8 cellular contexts compared by ENCODE assay signal in genomic region chr1:9687120-9687875, GRCh38. TPM values are rescaled to one million over a fixed set of nuclear protein-coding genes. Genes with fewer than 3 reads are reported as not detected.
A peak's percentile ranks its signal among the peaks of the same experiment; 100 is the strongest.
DNase-seq lines count a peak whose midpoint lies in the region; ATAC-seq and TF ChIP-seq lines count a peak whose summit lies in the region.

No MANE protein-coding gene starts in this region.

- intact Hi-C loops in cardiac septum (cut with DNase I) = no loop called here

- peak; percentile 35 for ATAC-seq in HG03196 (IDR thresholded peaks at IDR 0.05; ENCODE audit: unreplicated experiment)
- ATAC-seq in GM18511 (IDR thresholded peaks at IDR 0.05; ENCODE audit: unreplicated experiment) = no peak

- peak; percentile 8 for DNase-seq in SHP77 treated with DMSO at 0.1 percent for 48 hours (lab: John Stamatoyannopoulos, UW)
- peak; percentile 17 to 56 (median 21) for DNase-seq in activated naive CD4-positive, alpha-beta T cell (lab: John Stamatoyannopoulos, UW)
- peak; percentile 80 for DNase-seq in cardiac septum (ENCODE audit: low spot score)
- peak; percentile 78 for DNase-seq in retina
- DNase-seq in NOMO-1 treated with dmso at 0.1 percent for 144 hours (lab: John Stamatoyannopoulos, UW; ENCODE audit: unreplicated experiment) = no peak

- TF ChIP-seq CTCF in GM12874 (IDR thresholded peaks at IDR 0.05; ENCODE audit: insufficient read depth, low read depth, low read length) = peak; percentile 26; the same call in 1 of the 2 replicates

RNA-seq across cellular contexts. Expression of gene PIK3CD, which starts 35.8 kb away (rescaled TPM):
- 3.0 TPM for total RNA-seq in cardiac septum
